25 cellular contexts compared by ENCODE assay signal in the genomic region with DNA sequence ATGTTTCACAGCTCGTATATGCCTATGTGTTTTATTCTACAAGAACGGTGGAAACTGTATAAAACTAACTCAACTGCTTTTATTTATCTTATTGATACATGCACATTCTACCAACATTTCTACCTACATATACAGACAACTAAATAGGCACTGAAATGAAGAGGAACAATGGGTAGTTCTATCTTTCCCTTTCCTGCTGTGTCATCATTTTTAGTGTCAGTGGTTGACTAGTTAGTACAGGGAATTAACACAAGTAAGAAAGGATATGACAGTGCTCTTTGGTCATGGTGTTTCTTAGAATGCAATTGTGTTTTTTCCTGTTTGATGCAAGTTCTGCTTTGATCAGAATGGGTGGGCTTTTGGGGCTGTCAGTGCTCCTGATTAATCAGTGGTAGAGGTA.
"Had no signal": no experiment of that assay in that cellular context is flagged by ENCODE, and none has a peak within 500 bp of the region (broad histone marks: within the 10 kb centered on the region; RNA-seq: fewer than 3 reads in every experiment).

No MANE protein-coding gene starts in this region.

- H3K4me1 ChIP-seq: neural progenitor cell, parathyroid adenoma, prostate gland, right atrium auricular region, sigmoid colon, stomach, thyroid gland had no signal

- DNase-seq: cortex of kidney; effector memory CD8-positive, alpha-beta T cell; erythroblast; hypothalamus; immature natural killer cell; islet precursor cell; mucosa of descending colon; naive B cell; sigmoid colon; stimulated activated CD4-positive, alpha-beta T cell treated with anti-CD3 and anti-CD28 coated beads, Interleukin-2, amount 100 ng/mL, for 24 hours; stimulated activated CD4-positive, alpha-beta T cell treated with anti-CD3 and anti-CD28 coated beads, Interleukin-4, amount 100 ng/mL, for 24 hours; stimulated activated naive CD4-positive, alpha-beta T cell treated with Interleukin-2 at 50 U/mL for 16 hours; stomach; thyroid gland; trophoblast cell had no signal

- H2AFZ ChIP-seq: neural progenitor cell, parathyroid adenoma had no signal

- H3K4me2 ChIP-seq: neural progenitor cell had no signal

- H3K9ac ChIP-seq: neural progenitor cell, parathyroid adenoma had no signal

- FAIRE-seq: endometrium, frontal cortex, urothelium cell line had no signal

- H3K27ac ChIP-seq: neural progenitor cell, parathyroid adenoma, prostate gland, right atrium auricular region, sigmoid colon, stomach, thyroid gland had no signal

- ATAC-seq: effector memory CD8-positive, alpha-beta T cell; left lobe of liver; mucosa of descending colon; stimulated activated effector memory CD8-positive, alpha-beta T cell treated with anti-CD3 and anti-CD28 coated beads, Interleukin-12 subunit alpha, Interleukin-12 subunit beta, amount 100 ng/mL, for 72 hours had no signal

- H3K9me3 ChIP-seq: mucosa of descending colon, prostate gland, right atrium auricular region, sigmoid colon, thyroid gland had no signal

- H3K36me3 ChIP-seq: neural progenitor cell, prostate gland, right atrium auricular region, sigmoid colon, stomach, thyroid gland had no signal

- H3K27me3 ChIP-seq: neural progenitor cell, right atrium auricular region, sigmoid colon, stomach, thyroid gland had no signal

- H3K79me2 ChIP-seq: parathyroid adenoma had no signal

- H3K4me3 ChIP-seq: lung, mucosa of descending colon, neural progenitor cell, prostate gland, right atrium auricular region, sigmoid colon, stomach, thyroid gland had no signal
